ENCODE assay signal across 12 cellular contexts in the genomic region with DNA sequence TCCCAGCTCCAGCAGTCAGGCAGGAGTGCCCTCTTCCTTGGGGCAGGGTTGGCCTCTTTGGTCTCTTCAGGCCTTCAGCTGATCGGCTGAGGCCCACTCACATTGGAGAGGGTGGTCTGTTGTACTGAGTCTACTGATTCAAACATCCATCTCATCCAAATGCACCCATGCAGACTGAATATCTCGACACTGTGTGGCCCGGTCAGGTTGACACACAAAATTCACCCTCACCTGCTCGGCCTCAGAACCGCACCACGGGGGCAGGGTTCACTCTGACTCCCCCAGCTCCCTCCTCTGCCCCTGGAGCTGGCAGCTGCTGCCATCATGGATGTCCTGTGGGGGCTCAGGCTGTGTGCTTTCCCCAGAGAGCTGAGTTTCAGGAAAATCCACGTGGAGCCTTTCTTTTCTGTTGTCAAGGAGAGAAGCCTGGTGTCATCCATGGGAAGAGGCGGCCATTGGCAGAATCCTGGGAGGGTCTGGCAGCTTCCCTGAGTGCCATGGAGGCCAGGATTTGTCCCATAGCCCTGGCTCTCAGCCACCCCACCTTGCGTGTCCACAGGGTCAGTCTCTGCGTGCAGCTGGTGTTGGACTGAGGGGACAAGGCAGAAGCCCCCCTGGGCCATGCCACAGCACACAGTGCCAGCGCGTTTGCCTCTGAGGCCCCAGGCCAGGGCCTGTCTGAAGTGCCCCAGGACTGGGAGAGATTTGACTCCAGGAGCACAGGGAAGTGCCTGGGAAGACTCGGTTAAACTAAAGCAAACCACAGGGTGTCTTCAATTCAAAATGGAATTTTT.
DNase-seq lines count a peak whose midpoint lies in the region; ATAC-seq and TF ChIP-seq lines count a peak whose summit lies in the region.
"Had no signal": no experiment of that assay in that cellular context is flagged by ENCODE, and none has a peak within 500 bp of the region (broad histone marks: within the 10 kb centered on the region; RNA-seq: fewer than 3 reads in every experiment).

No MANE protein-coding gene starts in this region.

- H3K27ac ChIP-seq in right cardiac atrium (ENCODE audit: low read length) = no peak overlapping the region
- no peak overlapping the region for H3K27ac ChIP-seq in Panc1 (ENCODE audit: low read length)
- no peak overlapping the region for H3K27ac ChIP-seq in sigmoid colon
- no peak overlapping the region for H3K27ac ChIP-seq in effector memory CD4-positive, alpha-beta T cell (ENCODE audit: insufficient read depth, low read length, poor library complexity, severe bottlenecking)
- H3K27ac ChIP-seq: A549 had no signal

- ATAC-seq in Right ventricle myocardium superior (ENCODE audit: poor library complexity) (no peak), right cardiac atrium (no peak), Panc1 (peak; percentile 31; the same call in 1 of the 2 replicates), GM21528 (IDR thresholded peaks at IDR 0.05; ENCODE audit: low FRiP score, unreplicated experiment) (no peak)
- ATAC-seq: A549, K562, Right ventricle myocardium inferior had no signal

- H3K36me3 ChIP-seq in Panc1 (ENCODE audit: control insufficient read depth, insufficient read depth, low read length) (no peaks in the 10 kb centered on the region), sigmoid colon (no peaks in the 10 kb centered on the region)
- H3K36me3 ChIP-seq in effector memory CD4-positive, alpha-beta T cell (ENCODE audit: control insufficient read depth, insufficient read depth, low read length) = no peaks in the 10 kb centered on the region

- no peak for TF ChIP-seq CTCF in Panc1 (IDR thresholded peaks at IDR 0.05)
- no peak for TF ChIP-seq CTCF in sigmoid colon (IDR thresholded peaks at IDR 0.05)

- no peaks in the 10 kb centered on the region for H3K27me3 ChIP-seq in right cardiac atrium (ENCODE audit: control insufficient read depth, insufficient read depth)
- no peaks in the 10 kb centered on the region for H3K27me3 ChIP-seq in Panc1 (ENCODE audit: control insufficient read depth, insufficient read depth, low read length)
- no peaks in the 10 kb centered on the region for H3K27me3 ChIP-seq in sigmoid colon
- no peaks in the 10 kb centered on the region for H3K27me3 ChIP-seq in effector memory CD4-positive, alpha-beta T cell (replicated peaks; ENCODE audit: control insufficient read depth, insufficient read depth, low read length, poor library complexity, severe bottlenecking)

- BruUV-seq in Panc1 (replicated peaks; lab: Mats Ljungman, UMichigan) = no TSS peak

- no peak for TF ChIP-seq EP300 in sigmoid colon (IDR thresholded peaks at IDR 0.05)

- no peak for TF ChIP-seq POLR2A in sigmoid colon (IDR thresholded peaks at IDR 0.05)

- intact Hi-C loops in Right ventricle myocardium superior (cut with DNase I) = no loop called here
- intact Hi-C loops in right cardiac atrium (cut with DNase I) = no loop called here
- intact Hi-C loops in Panc1 (cut with micrococcal nuclease; ENCODE audit: unreplicated experiment) = no loop called here
- intact Hi-C loops in sigmoid colon (cut with DNase I) = no loop called here

- in situ Hi-C loops in Panc1 (cut with HindIII; ENCODE audit: low pct_unique_long_range_greater_than_20kb, low sequenced_read_pairs) = no loop called here

- WGBS in right cardiac atrium = 83% methylated on average over 13 of the region's 13 CpGs
- WGBS in sigmoid colon, 2 donors = 86 to 88% methylated on average over 13 of the region's 13 CpGs

- H3K4me3 ChIP-seq in right cardiac atrium (ENCODE audit: low read length) (no peak overlapping the region), Panc1 (ENCODE audit: low read depth in 2 of 2, low read length in 2 of 2) (no peak overlapping the region), sigmoid colon (no peak overlapping the region)
- no peak overlapping the region for H3K4me3 ChIP-seq in effector memory CD4-positive, alpha-beta T cell (ENCODE audit: insufficient read depth, low read depth, low read length, poor library complexity, severe bottlenecking)
- H3K4me3 ChIP-seq: A549, K562 had no signal

- peak; percentile 26 for DNase-seq in Right ventricle myocardium superior
- DNase-seq in right cardiac atrium = no peak
- no peak for DNase-seq in Panc1 (ENCODE audit: low read depth, low spot score)
- DNase-seq in sigmoid colon = peak; percentile 49
- no peak for DNase-seq in effector memory CD4-positive, alpha-beta T cell
- no peak for DNase-seq in activated T-cell treated with anti-CD3 and anti-CD28 coated beads for 4 hours
- DNase-seq: C1 segment of cervical spinal cord, NCI-H446 had no signal

- POLR2A ChIA-PET in Panc1 (lab: Charles Lee) = no interaction called here

- H3K9me3 ChIP-seq in right cardiac atrium (ENCODE audit: control insufficient read depth, low read length) (no peaks in the 10 kb centered on the region), Panc1 (ENCODE audit: control insufficient read depth, insufficient read depth, low read depth, low read length) (no peaks in the 10 kb centered on the region), sigmoid colon (no peaks in the 10 kb centered on the region)
- no peaks in the 10 kb centered on the region for H3K9me3 ChIP-seq in effector memory CD4-positive, alpha-beta T cell (ENCODE audit: control insufficient read depth, low read length)
- H3K9me3 ChIP-seq: A549 had no signal

- CTCF ChIA-PET in Panc1 (lab: Charles Lee) = no interaction called here

- H3K4me1 ChIP-seq in right cardiac atrium (ENCODE audit: control insufficient read depth, insufficient read depth, low read length) (no peaks in the 10 kb centered on the region), Panc1 (ENCODE audit: control insufficient read depth, insufficient read depth, low read length) (no peaks in the 10 kb centered on the region), sigmoid colon (peaks cover 0 to 3% (median 0%) of the 10 kb centered on the region in 4 donors)
- H3K4me1 ChIP-seq in effector memory CD4-positive, alpha-beta T cell (ENCODE audit: control insufficient read depth, insufficient read depth, low read length, poor library complexity, severe bottlenecking) = no peaks in the 10 kb centered on the region
- H3K4me1 ChIP-seq: A549 had no signal

Comparison
In these comparisons a context has a peak if more than half of its experiments do, and no peak if none do; other contexts are left out.
1. DNase-seq: peak in Right ventricle myocardium superior (single experiment) and sigmoid colon (single experiment); none in right cardiac atrium (0 of 3), Panc1 (single experiment), effector memory CD4-positive, alpha-beta T cell (0 of 3) and activated T-cell treated with anti-CD3 and anti-CD28 coated beads for 4 hours (single experiment).